Comparison of ENCODE assay signal across 1 cellular context in genomic region chr10:121459765-121460453, GRCh38.
A peak's percentile ranks its signal among the peaks of the same experiment; 100 is the strongest.
TF ChIP-seq lines count a peak whose summit lies in the region.

No MANE protein-coding gene starts in this region.

TF ChIP-seq in H1, 55 proteins besides CTCF, POLR2A, EP300 and RAD21 (continued from another document):
- TF ChIP-seq TEAD4 (IDR thresholded peaks at IDR 0.05; ENCODE audit: low read depth, low read length) = peak; percentile 80
- TF ChIP-seq CHD7 (IDR thresholded peaks at IDR 0.05; ENCODE audit: insufficient replicate concordance, low read length) = no peak
- peak; percentile 63; the same call in 1 of the 2 replicates for TF ChIP-seq SP1 (IDR thresholded peaks at IDR 0.05; ENCODE audit: low read depth, low read length)
- TF ChIP-seq KDM1A (IDR thresholded peaks at IDR 0.05; ENCODE audit: borderline replicate concordance, low read length) = no peak
- no peak for TF ChIP-seq SIX5 (IDR thresholded peaks at IDR 0.05; ENCODE audit: low read depth, low read length)
- no peak for TF ChIP-seq KDM4A (IDR thresholded peaks at IDR 0.05; ENCODE audit: low read depth, low read length, severe bottlenecking)
- peak; percentile 89 for TF ChIP-seq JUN (IDR thresholded peaks at IDR 0.05; ENCODE audit: low read depth, low read length)
- TF ChIP-seq BRCA1 (IDR thresholded peaks at IDR 0.05; ENCODE audit: low read depth, low read length) = no peak
- no peak for TF ChIP-seq CBX5 (IDR thresholded peaks at IDR 0.05; ENCODE audit: low read depth, low read length)
- no peak for TF ChIP-seq POU5F1 (IDR thresholded peaks at IDR 0.05; ENCODE audit: low read depth, low read length)
- TF ChIP-seq ATF2 (IDR thresholded peaks at IDR 0.05; ENCODE audit: low read length) = no peak
- no peak; the same call in 1 of the 2 replicates for TF ChIP-seq RBBP5 (IDR thresholded peaks at IDR 0.05; ENCODE audit: borderline replicate concordance, low read depth, low read length)
- 0 out of 4 replicates have a peak, but pooled peaks of 1 of the 2 experiments have one; percentile 42 for TF ChIP-seq SIN3A (conservative IDR thresholded peaks at IDR 0.05 in 1 of 2, IDR thresholded peaks at IDR 0.05 in 1 of 2; ENCODE audit: low read depth in 1 of 2, low read length in 2 of 2)
- TF ChIP-seq TAF7 (optimal IDR thresholded peaks at IDR 0.05; ENCODE audit: borderline replicate concordance, low read depth, low read length) = no peak
- TF ChIP-seq CEBPB (IDR thresholded peaks at IDR 0.05; ENCODE audit: low read depth, low read length) = no peak
- no peak for TF ChIP-seq POLR2AphosphoS5 (IDR thresholded peaks at IDR 0.05; ENCODE audit: low read depth, low read length)
- no peak for TF ChIP-seq TAF1 (IDR thresholded peaks at IDR 0.05; ENCODE audit: low read depth, low read length)
- no peak for TF ChIP-seq SIRT6 (IDR thresholded peaks at IDR 0.05; ENCODE audit: low read length)
- TF ChIP-seq E2F6 (IDR thresholded peaks at IDR 0.05) = no peak
- peak; percentile 60; the same call in 1 of the 2 replicates for TF ChIP-seq TCF12 (IDR thresholded peaks at IDR 0.05; ENCODE audit: low read depth, low read length)
- TF ChIP-seq RXRA (IDR thresholded peaks at IDR 0.05; ENCODE audit: insufficient read depth, low read depth, low read length) = no peak
- TF ChIP-seq ZNF274 (IDR thresholded peaks at IDR 0.05; ENCODE audit: borderline replicate concordance, extremely low read depth, low read length) = no peak
